Comparison of ENCODE assay signal across 1 cellular context in the genomic region with DNA sequence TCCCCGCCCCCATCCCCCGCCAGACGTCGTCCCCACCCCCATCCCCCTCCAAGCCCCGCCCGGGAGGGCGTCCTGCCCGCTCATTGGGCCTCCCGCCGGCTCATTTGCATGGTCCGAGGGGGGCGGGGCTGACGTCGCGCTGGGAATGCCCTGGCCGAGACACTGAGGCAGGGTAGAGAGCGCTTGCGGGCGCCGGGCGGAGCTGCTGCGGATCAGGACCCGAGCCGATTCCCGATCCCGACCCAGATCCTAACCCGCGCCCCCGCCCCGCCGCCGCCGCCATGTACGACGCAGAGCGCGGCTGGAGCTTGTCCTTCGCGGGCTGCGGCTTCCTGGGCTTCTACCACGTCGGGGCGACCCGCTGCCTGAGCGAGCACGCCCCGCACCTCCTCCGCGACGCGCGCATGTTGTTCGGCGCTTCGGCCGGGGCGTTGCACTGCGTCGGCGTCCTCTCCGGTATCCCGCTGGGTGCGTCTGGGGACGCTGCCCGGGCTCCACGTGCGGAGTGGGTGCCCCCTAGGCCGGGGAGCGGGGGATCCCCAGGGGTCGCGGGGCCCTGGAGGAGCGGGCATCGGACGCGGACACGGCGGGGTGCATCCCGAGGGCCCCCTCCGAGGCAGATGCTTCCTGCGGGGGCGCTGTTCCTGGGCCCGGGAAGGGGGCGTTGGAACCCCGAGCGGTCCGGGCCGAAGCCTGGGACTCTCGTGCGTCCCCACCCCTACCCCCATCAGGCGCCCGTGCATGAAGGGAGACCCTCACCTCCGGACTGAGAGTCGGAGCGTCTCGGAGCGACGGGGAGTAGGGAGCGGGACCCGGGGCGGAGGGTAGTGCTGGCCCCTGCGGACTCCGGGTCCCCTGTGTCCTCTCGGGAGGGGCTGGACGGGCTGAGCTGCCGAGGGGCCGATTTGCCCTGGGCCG.
TF ChIP-seq lines count a peak whose summit lies in the region.

A gene with protein sequence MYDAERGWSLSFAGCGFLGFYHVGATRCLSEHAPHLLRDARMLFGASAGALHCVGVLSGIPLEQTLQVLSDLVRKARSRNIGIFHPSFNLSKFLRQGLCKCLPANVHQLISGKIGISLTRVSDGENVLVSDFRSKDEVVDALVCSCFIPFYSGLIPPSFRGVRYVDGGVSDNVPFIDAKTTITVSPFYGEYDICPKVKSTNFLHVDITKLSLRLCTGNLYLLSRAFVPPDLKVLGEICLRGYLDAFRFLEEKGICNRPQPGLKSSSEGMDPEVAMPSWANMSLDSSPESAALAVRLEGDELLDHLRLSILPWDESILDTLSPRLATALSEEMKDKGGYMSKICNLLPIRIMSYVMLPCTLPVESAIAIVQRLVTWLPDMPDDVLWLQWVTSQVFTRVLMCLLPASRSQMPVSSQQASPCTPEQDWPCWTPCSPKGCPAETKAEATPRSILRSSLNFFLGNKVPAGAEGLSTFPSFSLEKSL (plus strand): TSS at position 175 of the 918 bp plus-strand sequence. CDS start 107 bp downstream, at position 282.

TF ChIP-seq in HepG2, 621 proteins besides CTCF, POLR2A, EP300 and RAD21 (continued from another document and continues in another):
- TF ChIP-seq, protein P1, sequence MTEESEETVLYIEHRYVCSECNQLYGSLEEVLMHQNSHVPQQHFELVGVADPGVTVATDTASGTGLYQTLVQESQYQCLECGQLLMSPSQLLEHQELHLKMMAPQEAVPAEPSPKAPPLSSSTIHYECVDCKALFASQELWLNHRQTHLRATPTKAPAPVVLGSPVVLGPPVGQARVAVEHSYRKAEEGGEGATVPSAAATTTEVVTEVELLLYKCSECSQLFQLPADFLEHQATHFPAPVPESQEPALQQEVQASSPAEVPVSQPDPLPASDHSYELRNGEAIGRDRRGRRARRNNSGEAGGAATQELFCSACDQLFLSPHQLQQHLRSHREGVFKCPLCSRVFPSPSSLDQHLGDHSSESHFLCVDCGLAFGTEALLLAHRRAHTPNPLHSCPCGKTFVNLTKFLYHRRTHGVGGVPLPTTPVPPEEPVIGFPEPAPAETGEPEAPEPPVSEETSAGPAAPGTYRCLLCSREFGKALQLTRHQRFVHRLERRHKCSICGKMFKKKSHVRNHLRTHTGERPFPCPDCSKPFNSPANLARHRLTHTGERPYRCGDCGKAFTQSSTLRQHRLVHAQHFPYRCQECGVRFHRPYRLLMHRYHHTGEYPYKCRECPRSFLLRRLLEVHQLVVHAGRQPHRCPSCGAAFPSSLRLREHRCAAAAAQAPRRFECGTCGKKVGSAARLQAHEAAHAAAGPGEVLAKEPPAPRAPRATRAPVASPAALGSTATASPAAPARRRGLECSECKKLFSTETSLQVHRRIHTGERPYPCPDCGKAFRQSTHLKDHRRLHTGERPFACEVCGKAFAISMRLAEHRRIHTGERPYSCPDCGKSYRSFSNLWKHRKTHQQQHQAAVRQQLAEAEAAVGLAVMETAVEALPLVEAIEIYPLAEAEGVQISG (CRISPR knock-in tag; IDR thresholded peaks at IDR 0.05), result peak; percentile 59; the same call in 1 of the 2 replicates
- TF ChIP-seq HOXA5 (CRISPR knock-in tag; IDR thresholded peaks at IDR 0.05) (peak; percentile 68), ZIK1 (CRISPR knock-in tag; IDR thresholded peaks at IDR 0.05; ENCODE audit: borderline replicate concordance, low read depth) (peak; percentile 78; the same call in 1 of the 2 replicates), ZNF431 (CRISPR knock-in tag; IDR thresholded peaks at IDR 0.05; ENCODE audit: borderline replicate concordance, low read depth) (no peak), STAG1 (CRISPR knock-in tag; IDR thresholded peaks at IDR 0.05) (no peak), ZNF136 (CRISPR knock-in tag; IDR thresholded peaks at IDR 0.05; ENCODE audit: low read depth) (0 out of 2 replicates have a peak, but pooled peaks have one; percentile 48), ZNF773 (CRISPR knock-in tag; IDR thresholded peaks at IDR 0.05; ENCODE audit: borderline replicate concordance) (peak; percentile 89; the same call in 1 of the 2 replicates), SOX13 (IDR thresholded peaks at IDR 0.05) (no peak), SOX13 (CRISPR knock-in tag; conservative IDR thresholded peaks at IDR 0.05 in 1 of 2, IDR thresholded peaks at IDR 0.05 in 1 of 2) (no peak; a peak in 2 of 4 replicates), SAP130 (CRISPR knock-in tag; IDR thresholded peaks at IDR 0.05; ENCODE audit: low read depth) (peak; percentile 81), ZNF282 (IDR thresholded peaks at IDR 0.05; ENCODE audit: partially characterized antibody) (no peak), ZNF556 (CRISPR knock-in tag; IDR thresholded peaks at IDR 0.05; ENCODE audit: borderline replicate concordance) (peak; percentile 53; the same call in 1 of the 2 replicates), DR1 (CRISPR knock-in tag; IDR thresholded peaks at IDR 0.05) (peak; percentile 92), ZNF746 (CRISPR knock-in tag; IDR thresholded peaks at IDR 0.05) (0 out of 2 replicates have a peak, but pooled peaks have one; percentile 63), CHCHD3 (CRISPR knock-in tag; IDR thresholded peaks at IDR 0.05) (peak; percentile 79; the same call in 1 of the 2 replicates), TEAD2 (CRISPR knock-in tag; IDR thresholded peaks at IDR 0.05) (peak; percentile 58; the same call in 1 of the 2 replicates), ARNTL (CRISPR knock-in tag; IDR thresholded peaks at IDR 0.05) (peak; percentile 58; the same call in 1 of the 2 replicates), ARHGAP35 (CRISPR knock-in tag; IDR thresholded peaks at IDR 0.05; ENCODE audit: borderline replicate concordance) (peak; percentile 65; the same call in 1 of the 2 replicates)
- TF ChIP-seq, protein P2, sequence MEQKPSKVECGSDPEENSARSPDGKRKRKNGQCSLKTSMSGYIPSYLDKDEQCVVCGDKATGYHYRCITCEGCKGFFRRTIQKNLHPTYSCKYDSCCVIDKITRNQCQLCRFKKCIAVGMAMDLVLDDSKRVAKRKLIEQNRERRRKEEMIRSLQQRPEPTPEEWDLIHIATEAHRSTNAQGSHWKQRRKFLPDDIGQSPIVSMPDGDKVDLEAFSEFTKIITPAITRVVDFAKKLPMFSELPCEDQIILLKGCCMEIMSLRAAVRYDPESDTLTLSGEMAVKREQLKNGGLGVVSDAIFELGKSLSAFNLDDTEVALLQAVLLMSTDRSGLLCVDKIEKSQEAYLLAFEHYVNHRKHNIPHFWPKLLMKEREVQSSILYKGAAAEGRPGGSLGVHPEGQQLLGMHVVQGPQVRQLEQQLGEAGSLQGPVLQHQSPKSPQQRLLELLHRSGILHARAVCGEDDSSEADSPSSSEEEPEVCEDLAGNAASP (CRISPR knock-in tag; IDR thresholded peaks at IDR 0.05; ENCODE audit: borderline replicate concordance), result peak; percentile 41; the same call in 1 of the 2 replicates
- TF ChIP-seq, protein P3, sequence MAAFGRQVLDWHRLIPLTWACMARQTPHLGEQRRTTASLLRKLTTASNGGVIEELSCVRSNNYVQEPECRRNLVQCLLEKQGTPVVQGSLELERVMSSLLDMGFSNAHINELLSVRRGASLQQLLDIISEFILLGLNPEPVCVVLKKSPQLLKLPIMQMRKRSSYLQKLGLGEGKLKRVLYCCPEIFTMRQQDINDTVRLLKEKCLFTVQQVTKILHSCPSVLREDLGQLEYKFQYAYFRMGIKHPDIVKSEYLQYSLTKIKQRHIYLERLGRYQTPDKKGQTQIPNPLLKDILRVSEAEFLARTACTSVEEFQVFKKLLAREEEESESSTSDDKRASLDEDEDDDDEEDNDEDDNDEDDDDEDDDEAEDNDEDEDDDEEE (CRISPR knock-in tag; IDR thresholded peaks at IDR 0.05), result peak; percentile 79; the same call in 1 of the 2 replicates
- TF ChIP-seq, protein P4, sequence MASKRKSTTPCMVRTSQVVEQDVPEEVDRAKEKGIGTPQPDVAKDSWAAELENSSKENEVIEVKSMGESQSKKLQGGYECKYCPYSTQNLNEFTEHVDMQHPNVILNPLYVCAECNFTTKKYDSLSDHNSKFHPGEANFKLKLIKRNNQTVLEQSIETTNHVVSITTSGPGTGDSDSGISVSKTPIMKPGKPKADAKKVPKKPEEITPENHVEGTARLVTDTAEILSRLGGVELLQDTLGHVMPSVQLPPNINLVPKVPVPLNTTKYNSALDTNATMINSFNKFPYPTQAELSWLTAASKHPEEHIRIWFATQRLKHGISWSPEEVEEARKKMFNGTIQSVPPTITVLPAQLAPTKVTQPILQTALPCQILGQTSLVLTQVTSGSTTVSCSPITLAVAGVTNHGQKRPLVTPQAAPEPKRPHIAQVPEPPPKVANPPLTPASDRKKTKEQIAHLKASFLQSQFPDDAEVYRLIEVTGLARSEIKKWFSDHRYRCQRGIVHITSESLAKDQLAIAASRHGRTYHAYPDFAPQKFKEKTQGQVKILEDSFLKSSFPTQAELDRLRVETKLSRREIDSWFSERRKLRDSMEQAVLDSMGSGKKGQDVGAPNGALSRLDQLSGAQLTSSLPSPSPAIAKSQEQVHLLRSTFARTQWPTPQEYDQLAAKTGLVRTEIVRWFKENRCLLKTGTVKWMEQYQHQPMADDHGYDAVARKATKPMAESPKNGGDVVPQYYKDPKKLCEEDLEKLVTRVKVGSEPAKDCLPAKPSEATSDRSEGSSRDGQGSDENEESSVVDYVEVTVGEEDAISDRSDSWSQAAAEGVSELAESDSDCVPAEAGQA (IDR thresholded peaks at IDR 0.05; ENCODE audit: low read depth), result peak; percentile 17; the same call in 1 of the 2 replicates
- TF ChIP-seq, protein P4 (CRISPR knock-in tag; IDR thresholded peaks at IDR 0.05; ENCODE audit: borderline replicate concordance), result 0 out of 2 replicates have a peak, but pooled peaks have one; percentile 24
- TF ChIP-seq, protein P5, sequence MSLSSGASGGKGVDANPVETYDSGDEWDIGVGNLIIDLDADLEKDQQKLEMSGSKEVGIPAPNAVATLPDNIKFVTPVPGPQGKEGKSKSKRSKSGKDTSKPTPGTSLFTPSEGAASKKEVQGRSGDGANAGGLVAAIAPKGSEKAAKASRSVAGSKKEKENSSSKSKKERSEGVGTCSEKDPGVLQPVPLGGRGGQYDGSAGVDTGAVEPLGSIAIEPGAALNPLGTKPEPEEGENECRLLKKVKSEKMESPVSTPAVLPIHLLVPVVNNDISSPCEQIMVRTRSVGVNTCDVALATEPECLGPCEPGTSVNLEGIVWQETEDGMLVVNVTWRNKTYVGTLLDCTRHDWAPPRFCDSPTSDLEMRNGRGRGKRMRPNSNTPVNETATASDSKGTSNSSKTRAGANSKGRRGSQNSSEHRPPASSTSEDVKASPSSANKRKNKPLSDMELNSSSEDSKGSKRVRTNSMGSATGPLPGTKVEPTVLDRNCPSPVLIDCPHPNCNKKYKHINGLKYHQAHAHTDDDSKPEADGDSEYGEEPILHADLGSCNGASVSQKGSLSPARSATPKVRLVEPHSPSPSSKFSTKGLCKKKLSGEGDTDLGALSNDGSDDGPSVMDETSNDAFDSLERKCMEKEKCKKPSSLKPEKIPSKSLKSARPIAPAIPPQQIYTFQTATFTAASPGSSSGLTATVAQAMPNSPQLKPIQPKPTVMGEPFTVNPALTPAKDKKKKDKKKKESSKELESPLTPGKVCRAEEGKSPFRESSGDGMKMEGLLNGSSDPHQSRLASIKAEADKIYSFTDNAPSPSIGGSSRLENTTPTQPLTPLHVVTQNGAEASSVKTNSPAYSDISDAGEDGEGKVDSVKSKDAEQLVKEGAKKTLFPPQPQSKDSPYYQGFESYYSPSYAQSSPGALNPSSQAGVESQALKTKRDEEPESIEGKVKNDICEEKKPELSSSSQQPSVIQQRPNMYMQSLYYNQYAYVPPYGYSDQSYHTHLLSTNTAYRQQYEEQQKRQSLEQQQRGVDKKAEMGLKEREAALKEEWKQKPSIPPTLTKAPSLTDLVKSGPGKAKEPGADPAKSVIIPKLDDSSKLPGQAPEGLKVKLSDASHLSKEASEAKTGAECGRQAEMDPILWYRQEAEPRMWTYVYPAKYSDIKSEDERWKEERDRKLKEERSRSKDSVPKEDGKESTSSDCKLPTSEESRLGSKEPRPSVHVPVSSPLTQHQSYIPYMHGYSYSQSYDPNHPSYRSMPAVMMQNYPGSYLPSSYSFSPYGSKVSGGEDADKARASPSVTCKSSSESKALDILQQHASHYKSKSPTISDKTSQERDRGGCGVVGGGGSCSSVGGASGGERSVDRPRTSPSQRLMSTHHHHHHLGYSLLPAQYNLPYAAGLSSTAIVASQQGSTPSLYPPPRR (CRISPR knock-in tag; IDR thresholded peaks at IDR 0.05; ENCODE audit: borderline replicate concordance), result peak; percentile 41; the same call in 1 of the 2 replicates
- TF ChIP-seq, protein P6, sequence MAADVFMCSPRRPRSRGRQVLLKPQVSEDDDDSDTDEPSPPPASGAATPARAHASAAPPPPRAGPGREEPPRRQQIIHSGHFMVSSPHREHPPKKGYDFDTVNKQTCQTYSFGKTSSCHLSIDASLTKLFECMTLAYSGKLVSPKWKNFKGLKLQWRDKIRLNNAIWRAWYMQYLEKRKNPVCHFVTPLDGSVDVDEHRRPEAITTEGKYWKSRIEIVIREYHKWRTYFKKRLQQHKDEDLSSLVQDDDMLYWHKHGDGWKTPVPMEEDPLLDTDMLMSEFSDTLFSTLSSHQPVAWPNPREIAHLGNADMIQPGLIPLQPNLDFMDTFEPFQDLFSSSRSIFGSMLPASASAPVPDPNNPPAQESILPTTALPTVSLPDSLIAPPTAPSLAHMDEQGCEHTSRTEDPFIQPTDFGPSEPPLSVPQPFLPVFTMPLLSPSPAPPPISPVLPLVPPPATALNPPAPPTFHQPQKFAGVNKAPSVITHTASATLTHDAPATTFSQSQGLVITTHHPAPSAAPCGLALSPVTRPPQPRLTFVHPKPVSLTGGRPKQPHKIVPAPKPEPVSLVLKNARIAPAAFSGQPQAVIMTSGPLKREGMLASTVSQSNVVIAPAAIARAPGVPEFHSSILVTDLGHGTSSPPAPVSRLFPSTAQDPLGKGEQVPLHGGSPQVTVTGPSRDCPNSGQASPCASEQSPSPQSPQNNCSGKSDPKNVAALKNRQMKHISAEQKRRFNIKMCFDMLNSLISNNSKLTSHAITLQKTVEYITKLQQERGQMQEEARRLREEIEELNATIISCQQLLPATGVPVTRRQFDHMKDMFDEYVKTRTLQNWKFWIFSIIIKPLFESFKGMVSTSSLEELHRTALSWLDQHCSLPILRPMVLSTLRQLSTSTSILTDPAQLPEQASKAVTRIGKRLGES (CRISPR knock-in tag; IDR thresholded peaks at IDR 0.05; ENCODE audit: borderline replicate concordance), result 0 out of 2 replicates have a peak, but pooled peaks have one; percentile 23
